Comparison of ENCODE assay signal across 1 cellular context in genomic region chr14:51750542-51750941, GRCh38.
TF ChIP-seq lines count a peak whose summit lies in the region.

No MANE protein-coding gene starts in this region.

TF ChIP-seq in GM23338, 12 proteins besides CTCF, POLR2A, EP300 and RAD21 (continued from another document):
- TF ChIP-seq ZNF462 (CRISPR knock-in tag; IDR thresholded peaks at IDR 0.05) (no peak), REST (IDR thresholded peaks at IDR 0.05; ENCODE audit: unreplicated experiment) (no peak), STAT1 (IDR thresholded peaks at IDR 0.05; ENCODE audit: unreplicated experiment) (no peak), ZNF331 (CRISPR knock-in tag; IDR thresholded peaks at IDR 0.05; ENCODE audit: low read depth) (no peak), EZH2phosphoT487 (IDR thresholded peaks at IDR 0.05; ENCODE audit: unreplicated experiment) (no peak), CREB1 (CRISPR knock-in tag; IDR thresholded peaks at IDR 0.05; ENCODE audit: low read depth) (no peak), JUNB (IDR thresholded peaks at IDR 0.05; ENCODE audit: unreplicated experiment) (no peak)
